ENCODE assay signal across 1 cellular context in the genomic region with DNA sequence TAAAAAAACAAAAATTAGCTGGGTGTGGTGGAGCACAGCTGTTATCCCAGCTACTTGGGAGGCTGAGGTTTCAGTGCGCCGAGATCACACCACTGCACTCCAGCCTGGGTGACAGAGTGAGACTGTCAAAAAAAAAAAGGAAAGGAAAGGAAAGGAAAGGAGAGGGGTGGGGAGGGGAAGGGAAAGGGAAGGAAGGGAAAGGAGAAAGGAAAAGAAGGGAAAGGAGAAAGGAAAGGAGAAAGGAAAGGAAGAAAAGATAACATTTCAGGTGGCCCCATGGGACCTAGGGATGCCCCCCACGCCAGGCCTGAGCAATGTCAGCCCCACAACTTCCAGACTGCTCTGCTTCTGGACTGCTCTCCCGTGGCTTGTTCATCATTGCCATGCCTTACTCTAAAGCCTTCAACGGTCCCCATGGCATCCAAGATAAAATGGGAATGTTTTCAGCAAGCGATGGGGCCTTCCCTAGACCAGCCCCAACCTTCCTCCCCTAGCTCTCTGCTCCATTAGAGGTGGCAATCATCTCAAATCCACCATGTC.
TF ChIP-seq lines count a peak whose summit lies in the region.

No MANE protein-coding gene starts in this region.

TF ChIP-seq in K562, 482 proteins besides CTCF, POLR2A, EP300 and RAD21:
- TF ChIP-seq MCM7 (IDR thresholded peaks at IDR 0.05) (no peak), HNRNPK (IDR thresholded peaks at IDR 0.05; ENCODE audit: low read depth, low read length, poor library complexity, severe bottlenecking) (peak; percentile 24)
